In genomic region chr12:9335867-9336266, GRCh38 we compare ENCODE assay signal across 7 cellular contexts.
"Had no signal": no experiment of that assay in that cellular context is flagged by ENCODE, and none has a peak within 500 bp of the region (broad histone marks: within the 10 kb centered on the region; RNA-seq: fewer than 3 reads in every experiment).

No MANE protein-coding gene starts in this region.

- FAIRE-seq: HTR-8/SVneo had no signal

- H3K4me2 ChIP-seq: GM23338 had no signal

- H2AFZ ChIP-seq: GM23338 had no signal

- H3K36me3 ChIP-seq: HAP-1 had no signal

- H3K4me1 ChIP-seq: HAP-1 had no signal

- DNase-seq: H7, HFFc6, KBM-7 had no signal

- H3K4me3 ChIP-seq: GM23338, HAP-1 had no signal

- ATAC-seq: GM23338, HCT116 had no signal
